Comparison of ENCODE assay signal across 24 cellular contexts in genomic region chrX:65524139-65524538, GRCh38. TPM values are rescaled to one million over a fixed set of nuclear protein-coding genes. Genes with fewer than 3 reads are reported as not detected.
DNase-seq lines count a peak whose midpoint lies in the region; ATAC-seq, FAIRE-seq and TF ChIP-seq lines count a peak whose summit lies in the region.
"Had no signal": no experiment of that assay in that cellular context is flagged by ENCODE, and none has a peak within 500 bp of the region (broad histone marks: within the 10 kb centered on the region; RNA-seq: fewer than 3 reads in every experiment).

No MANE protein-coding gene starts in this region.

- no peak overlapping the region for H3K4ac ChIP-seq in trophoblast cell (ENCODE audit: low read depth, low read length)

- peak overlapping the region; percentile 54 for H4K12ac ChIP-seq in trophoblast cell (ENCODE audit: low read depth, low read length)

- peaks cover 14% of the 10 kb centered on the region for H3K36me3 Mint-ChIP-seq in T-helper 17 cell (ENCODE audit: low read depth)

- 100% methylated on average over 4 of the region's 9 CpGs for WGBS in K562 (ENCODE audit: insufficient coverage, low coverage, missing lambda C conversion rate)
- WGBS in trophoblast cell (ENCODE audit: extremely low coverage, insufficient coverage, insufficient read length), result no CpG with 5 or more reads among the region's 9 CpGs

- H4K20me1 ChIP-seq in K562 (replicated peaks; ENCODE audit: control insufficient read depth, insufficient read depth, low read length), result no peaks in the 10 kb centered on the region; the same call in none of the 2 replicates

- H3K4me3 Mint-ChIP-seq in T-helper 17 cell, result no peak overlapping the region
- H3K4me3 Mint-ChIP-seq: CD14-positive monocyte; CD4-positive, alpha-beta memory T cell; CD4-positive, CD25-positive, alpha-beta regulatory T cell; CD8-positive, alpha-beta memory T cell had no signal

- H3K79me2 ChIP-seq in K562 (ENCODE audit: control insufficient read depth, insufficient read depth, low read length) (no peaks in the 10 kb centered on the region), trophoblast cell (ENCODE audit: control insufficient read depth, insufficient read depth, low read length, poor library complexity) (no peaks in the 10 kb centered on the region)

- no peak overlapping the region for H4K8ac ChIP-seq in trophoblast cell (ENCODE audit: low read depth, low read length)

- H3K4me2 ChIP-seq in K562 (ENCODE audit: insufficient read depth, low read length) (no peak overlapping the region), trophoblast cell (ENCODE audit: low read length) (no peak overlapping the region)
- H3K4me2 ChIP-seq: BLaER1 had no signal

- no peaks in the 10 kb centered on the region for H3K9me1 ChIP-seq in K562 (ENCODE audit: control insufficient read depth, insufficient read depth, low read length)

- no peak overlapping the region for H3K14ac ChIP-seq in trophoblast cell (ENCODE audit: low read length)

- no peaks in the 10 kb centered on the region for H3K4me1 ChIP-seq in K562 (replicated peaks in 1 of 2; ENCODE audit: control insufficient read depth in 2 of 2, insufficient read depth in 2 of 2, low read length in 2 of 2)
- no peaks in the 10 kb centered on the region for H3K4me1 ChIP-seq in trophoblast cell (ENCODE audit: control insufficient read depth in 1 of 2, insufficient read depth in 2 of 2, low read length in 2 of 2)
- H3K4me1 ChIP-seq: BE2C had no signal

- peaks cover 7% of the 10 kb centered on the region for H3K4me1 Mint-ChIP-seq in T-helper 17 cell

- H3K27ac ChIP-seq in K562 (ENCODE audit: extremely low read depth, low read depth, low read length), result no peak overlapping the region
- no peak overlapping the region for H3K27ac ChIP-seq in trophoblast cell (ENCODE audit: low read depth, low read length)
- H3K27ac ChIP-seq: BLaER1 had no signal

- H3K9ac ChIP-seq in K562 (ENCODE audit: insufficient read depth in 1 of 2, low read depth in 2 of 2, low read length in 2 of 2) (no peak overlapping the region), trophoblast cell (ENCODE audit: low read length) (no peak overlapping the region)
- H3K9ac ChIP-seq: BLaER1 had no signal

- H3K27me3 ChIP-seq in K562 (ENCODE audit: control insufficient read depth in 2 of 2, insufficient read depth in 2 of 2, low read length in 2 of 2), result no peaks in the 10 kb centered on the region
- no peaks in the 10 kb centered on the region for H3K27me3 ChIP-seq in trophoblast cell (ENCODE audit: insufficient read depth, low read length)
- H3K27me3 ChIP-seq: BE2C had no signal

- BruUV-seq in K562 (replicated peaks; lab: Mats Ljungman, UMichigan), result TSS peak; percentile 24

- no peak overlapping the region for H3K23ac ChIP-seq in trophoblast cell (ENCODE audit: low read length)

- no peak overlapping the region for H2BK120ac ChIP-seq in trophoblast cell (ENCODE audit: insufficient read depth, low read length, poor library complexity)

- H3K9me3 ChIP-seq in K562 (replicated peaks; ENCODE audit: control insufficient read depth, insufficient read depth, low read depth, low read length), result no peaks in the 10 kb centered on the region
- H3K9me3 ChIP-seq in trophoblast cell (ENCODE audit: insufficient read depth, low read depth, low read length), result no peaks in the 10 kb centered on the region
- no peaks in the 10 kb centered on the region for H3K9me3 ChIP-seq in T-helper 17 cell (ENCODE audit: control insufficient read depth, low read length, poor library complexity, severe bottlenecking)
- H3K9me3 ChIP-seq: BE2C, BLaER1 had no signal

- no peak overlapping the region for H2AK5ac ChIP-seq in trophoblast cell (ENCODE audit: low read length)

- TF ChIP-seq POLR2A in K562 (conservative IDR thresholded peaks at IDR 0.05), result no peak

- POLR2A ChIA-PET in K562 (lab: Yijun Ruan, JAX), result no interaction called here

- intact Hi-C loops in K562 (cut with micrococcal nuclease), result no loop called here

- no peak for TF ChIP-seq RAD21 in K562 (CRISPR knock-in tag; conservative IDR thresholded peaks at IDR 0.05 in 1 of 2, IDR thresholded peaks at IDR 0.05 in 1 of 2)

- no peak for TF ChIP-seq EP300 in K562 (IDR thresholded peaks at IDR 0.05; ENCODE audit: low read length)

- no peaks in the 10 kb centered on the region for H3K27me3 Mint-ChIP-seq in T-helper 17 cell
- H3K27me3 Mint-ChIP-seq: CD4-positive, alpha-beta memory T cell; CD4-positive, CD25-positive, alpha-beta regulatory T cell had no signal

- FAIRE-seq in K562 (lab: Jason Lieb, UNC), result no peak
- FAIRE-seq: A204.1, G401.6, GM12891, GM19239 had no signal

- CTCF ChIA-PET in K562 (lab: Yijun Ruan, JAX; ENCODE audit: low intra/inter-chr PET ratio), result no interaction called here

- no peak overlapping the region for H3K27ac Mint-ChIP-seq in T-helper 17 cell

- DNase-seq in K562 (ENCODE audit: extremely low read depth in 1 of 4, low spot score in 3 of 4) (no peak), trophoblast cell (no peak), T-helper 17 cell (no peak), DMS53 treated with DMSO at 0.1 percent for 48 hours (lab: John Stamatoyannopoulos, UW; ENCODE audit: unreplicated experiment) (no peak), OCI-M1 (lab: John Stamatoyannopoulos, UW) (no peak)
- DNase-seq: 8988T; ACHN; BE2C; C1 segment of cervical spinal cord; CD4-positive, alpha-beta memory T cell; CD4-positive, CD25-positive, alpha-beta regulatory T cell; CD8-positive, alpha-beta memory T cell; COR-L47; DMS 273 treated with DMSO at 0.1 percent for 48 hours; DMS153; DMS53; DMS79 treated with DMSO at 0.1 percent for 48 hours; GF-D8 had no signal

- in situ Hi-C loops in K562 (cut with MboI), result no loop called here

- H3K18ac ChIP-seq in trophoblast cell (ENCODE audit: low read length), result no peak overlapping the region

- TF ChIP-seq CTCF in K562 (IDR thresholded peaks at IDR 0.05 in 2 of 3, conservative IDR thresholded peaks at IDR 0.05 in 1 of 3; ENCODE audit: insufficient read depth in 2 of 3, low read depth in 1 of 3, low read length in 3 of 3), result no peak

- H2AFZ ChIP-seq in K562 (ENCODE audit: low read depth, low read length) (no peak overlapping the region), trophoblast cell (ENCODE audit: insufficient read depth, low read length, poor library complexity) (no peak overlapping the region)

- H3K36me3 ChIP-seq in K562 (ENCODE audit: control insufficient read depth, insufficient read depth, low read length) (peaks cover 90% of the 10 kb centered on the region), trophoblast cell (ENCODE audit: control insufficient read depth in 1 of 2, insufficient read depth in 2 of 2, low read length in 2 of 2) (peaks cover 42 to 67% of the 10 kb centered on the region in 2 experiments)

- H2BK5ac ChIP-seq in trophoblast cell (ENCODE audit: low read depth, low read length, poor library complexity), result no peak overlapping the region

- H3K4me3 ChIP-seq in K562, result no peak overlapping the region
- no peak overlapping the region for H3K4me3 ChIP-seq in trophoblast cell (ENCODE audit: low read depth, low read length)
- H3K4me3 ChIP-seq: BLaER1 had no signal

- no peak overlapping the region for H2BK12ac ChIP-seq in trophoblast cell (ENCODE audit: low read length)

- H4K91ac ChIP-seq in trophoblast cell (ENCODE audit: low read depth, low read length), result no peak overlapping the region

- no peaks in the 10 kb centered on the region for H3K79me1 ChIP-seq in trophoblast cell (ENCODE audit: low read length)

- ATAC-seq in K562 (no peak), T-helper 17 cell (no peak)

TF ChIP-seq in K562, 482 proteins besides CTCF, POLR2A, EP300 and RAD21 (continues in another document):
- no peak for TF ChIP-seq TRIM24 (IDR thresholded peaks at IDR 0.05)
- no peak for TF ChIP-seq CHCHD3 (CRISPR knock-in tag; IDR thresholded peaks at IDR 0.05)
- TF ChIP-seq NFE2L1 (tag; IDR thresholded peaks at IDR 0.05; ENCODE audit: borderline replicate concordance, low read depth), result no peak
- no peak for TF ChIP-seq MITF (IDR thresholded peaks at IDR 0.05)
- no peak for TF ChIP-seq HCFC1 (IDR thresholded peaks at IDR 0.05; ENCODE audit: low read depth, low read length)
- TF ChIP-seq RHOXF2B (CRISPR knock-in tag; conservative IDR thresholded peaks at IDR 0.05), result no peak

RNA-seq across cellular contexts. Expression of gene LAS1L, which starts 10.4 kb away (rescaled TPM):
- total RNA-seq in K562 (2011; cell fraction: chromatin; rRNA removed; ENCODE audit: low replicate concordance), result 71.6 and 91.0 TPM in 2 replicates
- 40.7 and 43.7 TPM in 2 replicates for total RNA-seq in K562 (2011; cell fraction: nucleolus; rRNA removed)
- 75.2 and 145 TPM in 2 replicates for total RNA-seq in K562 (2011; cell fraction: nucleoplasm; rRNA removed)
- total RNA-seq in K562 (2014; rRNA removed) (86.4 and 94.9 TPM in 2 replicates), K562 (2014; rRNA removed; fragmentation: Illumina TruSeq; extraction: Trizol) (62.6 and 67.1 TPM in 2 replicates), K562 (2015; rRNA removed; fragmentation: Illumina TruSeq; extraction: Trizol) (77.4 and 80.1 TPM in 2 replicates), K562 (2021) (87.7 and 92.6 TPM in 2 replicates), T-helper 17 cell (10 to 100 TPM; 33.6 to 40.2 TPM)
- polyA plus RNA-seq in K562 (2011; rRNA removed) (74.3 and 85.4 TPM in 2 replicates), K562 (2014; fragmentation: Illumina TruSeq; extraction: Trizol) (106 and 112 TPM in 2 replicates), K562 (2014; fragmentation: Nextera tagmentation; extraction: Ambion mirVana) (100 to 1,000 TPM in 1 of 2 experiments, 10 to 100 TPM in 1; 43.3 to 116 TPM), K562 (2014; rRNA removed) (105 and 119 TPM in 2 replicates)
- polyA plus RNA-seq in K562 (2011; cell fraction: cytosol; rRNA removed), result 72.9 and 84.1 TPM in 2 replicates
- polyA plus RNA-seq in K562 (2011; cell fraction: nucleus; rRNA removed), result 122 and 134 TPM in 2 replicates
- polyA plus RNA-seq in K562 (2012), result 50.6 and 69.1 TPM in 2 replicates
- 53.6 and 74.7 TPM in 2 replicates for polyA minus RNA-seq in K562 (2011; rRNA and poly(A)+ RNA removed)
- 34.1 and 34.2 TPM in 2 replicates for polyA minus RNA-seq in K562 (2011; cell fraction: cytosol; rRNA and poly(A)+ RNA removed)
- 20.9 and 26.9 TPM in 2 replicates for polyA minus RNA-seq in K562 (2011; cell fraction: nucleus; rRNA and poly(A)+ RNA removed)
- polyA plus RNA-seq in trophoblast cell (2013), result 16.8 and 17.1 TPM in 2 replicates
